Comparison of ENCODE assay signal across 9 cellular contexts in the genomic region with DNA sequence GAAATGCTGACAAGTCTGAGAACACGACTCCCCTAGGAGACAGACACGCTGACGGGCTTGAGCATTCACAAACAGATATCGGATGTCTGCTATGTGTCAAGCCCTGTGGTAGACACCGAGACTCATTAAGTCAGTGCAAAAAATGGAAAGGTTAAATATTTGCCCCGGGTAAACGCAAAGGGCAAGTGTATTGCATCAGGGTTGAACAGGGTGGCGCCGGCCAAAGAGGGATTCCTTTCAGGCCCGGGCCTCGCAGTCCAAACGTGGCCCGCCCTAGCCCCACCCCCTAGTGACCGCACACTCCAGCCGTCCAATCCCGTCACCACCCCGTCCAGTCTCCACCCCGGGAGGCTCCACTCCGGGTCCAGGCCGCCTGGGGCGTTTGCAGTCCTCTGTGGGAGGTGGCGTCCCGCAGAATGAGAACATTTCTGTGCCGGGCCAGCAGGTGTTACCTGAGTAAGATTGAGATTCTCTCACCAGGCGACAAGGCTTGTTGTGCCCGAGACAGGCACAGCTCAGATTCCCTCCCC. TPM values are rescaled to one million over a fixed set of nuclear protein-coding genes. Genes with fewer than 3 reads are reported as not detected.
DNase-seq lines count a peak whose midpoint lies in the region; ATAC-seq and TF ChIP-seq lines count a peak whose summit lies in the region.
"Had no signal": no experiment of that assay in that cellular context is flagged by ENCODE, and none has a peak within 500 bp of the region (broad histone marks: within the 10 kb centered on the region; RNA-seq: fewer than 3 reads in every experiment).

No MANE protein-coding gene starts in this region.

- H3K27ac ChIP-seq in BLaER1 (no peak overlapping the region), right lobe of liver (peak overlapping the region; percentile 93 to 99 (median 97))

- peak; percentile 94 for TF ChIP-seq POLR2A in right lobe of liver (IDR thresholded peaks at IDR 0.05)

- H3K4me1 ChIP-seq in BLaER1: peaks cover 8% of the 10 kb centered on the region
- peaks cover 0 to 39% (median 2%) of the 10 kb centered on the region in 4 donors for H3K4me1 ChIP-seq in right lobe of liver

- 0 out of 2 replicates have a peak overlapping the region, but pooled peaks have one; percentile 25 for H3K9ac ChIP-seq in BLaER1

- no peak for TF ChIP-seq CTCF in right lobe of liver (IDR thresholded peaks at IDR 0.05)

- DNase-seq in NCI-H524 treated with DMSO at 0.1 percent for 48 hours (lab: John Stamatoyannopoulos, UW): peak; percentile 50
- peak; percentile 51 to 52 for DNase-seq in activated CD4-positive, alpha-beta T cell treated with anti-CD3 and anti-CD28 coated beads, Interleukin-2, amount 50 U/mL, for 24 hours (ENCODE audit: low read depth in 1 of 2, low spot score in 1 of 2)
- peak; percentile 87 for DNase-seq in dermis blood vessel endothelial cell
- peak; percentile 98 to 99 (median 99) for DNase-seq in right lobe of liver
- DNase-seq in stimulated activated CD4-positive, alpha-beta T cell treated with anti-CD3 and anti-CD28 coated beads, Interleukin-4, amount 100 ng/mL, for 24 hours: peak; percentile 77

- H3K27me3 ChIP-seq in BLaER1 (peaks cover 43% of the 10 kb centered on the region), right lobe of liver (no peaks in the 10 kb centered on the region)

- no peaks in the 10 kb centered on the region for H4K20me1 ChIP-seq in BLaER1

- WGBS in right lobe of liver (ENCODE audit: insufficient coverage, low coverage, low lambda C conversion rate, missing lambda C conversion rate): 0% methylated on average over 6 of the region's 26 CpGs

- ATAC-seq in GM19324 (IDR thresholded peaks at IDR 0.05; ENCODE audit: low FRiP score, unreplicated experiment): peak; percentile 98
- peak; percentile 87 for ATAC-seq in HG03442 (IDR thresholded peaks at IDR 0.05; ENCODE audit: unreplicated experiment)
- ATAC-seq in right lobe of liver: peak; percentile 96 to 99 (median 97)

- intact Hi-C loops in right lobe of liver (cut with DNase I): no loop called here

- H3K9me3 ChIP-seq in BLaER1 (peaks cover 6% of the 10 kb centered on the region; the same call in 1 of the 2 replicates), right lobe of liver (no peaks in the 10 kb centered on the region)

- peak overlapping the region; percentile 86 for H3K4me2 ChIP-seq in BLaER1

- peak overlapping the region; percentile 60 for H3K4me3 ChIP-seq in BLaER1
- H3K4me3 ChIP-seq in right lobe of liver: peak overlapping the region; percentile 56 to 65 (median 61)

- no peaks in the 10 kb centered on the region for H3K36me3 ChIP-seq in BLaER1
- no peaks in the 10 kb centered on the region for H3K36me3 ChIP-seq in right lobe of liver

RNA-seq across cellular contexts. Expression of a gene that starts 16.3 kb away (rescaled TPM):
- total RNA-seq in dermis blood vessel endothelial cell (47.3 and 62.3 TPM in 2 replicates), right lobe of liver (10 to 100 TPM; 27.0 to 47.4 (median 35.6) TPM)

RNA-seq across cellular contexts. Expression of a gene that starts 20.0 kb away (rescaled TPM):
- total RNA-seq in dermis blood vessel endothelial cell (under 0.01 and 0.05 TPM in 2 replicates), right lobe of liver (under 1 TPM in 3 of 6 experiments, not detected in 3; 0.02 to 0.18 (median 0.12) TPM)
- total RNA-seq: T-helper 2 cell treated with Interferon-gamma antibody and Interleukin-4, amounts not matched to agents 100 ng/mL and 5 ng/mL, for 36 hours had no signal

RNA-seq across cellular contexts. Expression of a gene that starts 43.6 kb away (rescaled TPM):
- not detected in 2 replicates for total RNA-seq in dermis blood vessel endothelial cell
- total RNA-seq in right lobe of liver: not detected
- total RNA-seq: T-helper 2 cell treated with Interferon-gamma antibody and Interleukin-4, amounts not matched to agents 100 ng/mL and 5 ng/mL, for 36 hours had no signal

RNA-seq across cellular contexts. Expression of a gene that starts 58.4 kb away (rescaled TPM):
- total RNA-seq in dermis blood vessel endothelial cell (not detected in 2 replicates), right lobe of liver (under 1 TPM in 1 of 6 experiments, not detected in 5; 0.12 TPM)
- total RNA-seq: T-helper 2 cell treated with Interferon-gamma antibody and Interleukin-4, amounts not matched to agents 100 ng/mL and 5 ng/mL, for 36 hours had no signal
